18 cellular contexts compared by ENCODE assay signal in genomic region chr2:239990966-239991365, GRCh38. TPM values are rescaled to one million over a fixed set of nuclear protein-coding genes. Genes with fewer than 3 reads are reported as not detected.
"Had no signal": no experiment of that assay in that cellular context is flagged by ENCODE, and none has a peak within 500 bp of the region (broad histone marks: within the 10 kb centered on the region; RNA-seq: fewer than 3 reads in every experiment).

No MANE protein-coding gene starts in this region.

- H3K9me3 ChIP-seq: neutrophil, right lobe of liver, upper lobe of left lung had no signal

- H3K27me3 Mint-ChIP-seq: activated B cell treated with CpG ODN at 0.5 μM for 24 hours; stimulated activated memory B cell treated with anti-CD40 and anti-IgM and Interleukin-4, amounts not matched to agents 10 μg/mL and 1 μg/mL and 100 μg/mL, for 72 hours had no signal

- H3K9me3 Mint-ChIP-seq: activated B cell treated with CpG ODN at 0.5 μM for 24 hours; activated naive CD4-positive, alpha-beta T cell treated with anti-CD3 and anti-CD28 coated beads, Interleukin-2, amount 50 U/mL, for 72 hours; stimulated activated memory B cell treated with anti-CD40 and anti-IgM and Interleukin-4, amounts not matched to agents 10 μg/mL and 1 μg/mL and 100 μg/mL, for 72 hours had no signal

- H3K4me1 ChIP-seq: heart right ventricle, right lobe of liver, upper lobe of left lung had no signal

- H3K27me3 ChIP-seq: heart right ventricle, neutrophil, right lobe of liver, spleen, upper lobe of left lung had no signal

- DNase-seq: activated B cell treated with CpG ODN at 0.5 μM for 24 hours; activated CD4-positive, alpha-beta T cell treated with anti-CD3 and anti-CD28 coated beads, Interleukin-2, amount 50 U/mL, for 1 hour; heart right ventricle; posterior cingulate gyrus; right lobe of liver; spleen; stimulated activated CD4-positive, alpha-beta T cell treated with anti-CD3 and anti-CD28 coated beads, Interleukin-1b, Interleukin-23, amount 100 ng/mL, for 48 hours; upper lobe of left lung had no signal

- H3K4me1 Mint-ChIP-seq: activated B cell treated with CpG ODN at 0.5 μM for 24 hours had no signal

- H3K4me3 ChIP-seq: heart right ventricle, right lobe of liver, spleen, upper lobe of left lung had no signal

- H3K27ac ChIP-seq: heart right ventricle, neutrophil, right lobe of liver, spleen, upper lobe of left lung had no signal

- H3K27ac Mint-ChIP-seq: activated B cell treated with CpG ODN at 0.5 μM for 24 hours; activated naive CD4-positive, alpha-beta T cell treated with anti-CD3 and anti-CD28 coated beads, Interleukin-2, amount 50 U/mL, for 72 hours; activated T-helper 2 cell treated with anti-CD3 and anti-CD28 coated beads, Interferon-gamma antibody, Interleukin-2, Interleukin-4, amounts not matched to agents 10 μg/mL and 5 μg/mL and 100 μg/mL, durations not matched to agents 14 hours and 24 hours and 36 hours; stimulated activated memory B cell treated with anti-CD40 and anti-IgM and Interleukin-4, amounts not matched to agents 10 μg/mL and 1 μg/mL and 100 μg/mL, for 72 hours; T-helper 1 cell treated with Interleukin-12 subunit alpha and Interleukin-12 subunit beta and Interleukin-4 antibody, amounts not matched to agents 30 μg/mL and 1 μg/mL, for 36 hours had no signal

- ATAC-seq: stimulated activated memory B cell treated with anti-CD40 and anti-IgM and Interleukin-4, amounts not matched to agents 10 μg/mL and 1 μg/mL and 100 μg/mL, for 72 hours had no signal

- H3K4me3 Mint-ChIP-seq: activated B cell treated with CpG ODN at 0.5 μM for 24 hours; stimulated activated memory B cell treated with anti-CD40 and anti-IgM and Interleukin-4, amounts not matched to agents 10 μg/mL and 1 μg/mL and 100 μg/mL, for 72 hours; T-helper 1 cell treated with Interleukin-12 subunit alpha and Interleukin-12 subunit beta and Interleukin-4 antibody, amounts not matched to agents 30 μg/mL and 1 μg/mL, for 36 hours had no signal

RNA-seq across cellular contexts. Expression of gene OR6B2, which starts 39.3 kb away (rescaled TPM):
- total RNA-seq: activated B cell treated with CpG ODN at 0.5 μM for 24 hours; activated naive CD4-positive, alpha-beta T cell treated with anti-CD3 and anti-CD28 coated beads, Interleukin-2, amount 50 U/mL, for 72 hours; activated T-helper 2 cell treated with anti-CD3 and anti-CD28 coated beads, Interferon-gamma antibody, Interleukin-2, Interleukin-4, amounts not matched to agents 10 μg/mL and 5 μg/mL and 100 μg/mL, durations not matched to agents 14 hours and 24 hours and 36 hours; cerebellum; frontal cortex; heart right ventricle; lower leg skin; right lobe of liver; spleen; subcutaneous adipose tissue; upper lobe of left lung had no signal
- polyA plus RNA-seq: heart right ventricle, keratinocyte, spleen had no signal
